ENCODE assay signal across 8 cellular contexts in genomic region chr1:224694969-224695368, GRCh38.
"Had no signal": no experiment of that assay in that cellular context is flagged by ENCODE, and none has a peak within 500 bp of the region (broad histone marks: within the 10 kb centered on the region; RNA-seq: fewer than 3 reads in every experiment).

No MANE protein-coding gene starts in this region.

- FAIRE-seq: G401.6, GM12878, GM12891, GM12892, GM18507, GM19239 had no signal

- ATAC-seq: GM12878 had no signal

- H3K4me3 ChIP-seq: GM12878 had no signal

- DNase-seq: GDM1, GF-D8 had no signal
